ENCODE assay signal across 19 cellular contexts in the genomic region with DNA sequence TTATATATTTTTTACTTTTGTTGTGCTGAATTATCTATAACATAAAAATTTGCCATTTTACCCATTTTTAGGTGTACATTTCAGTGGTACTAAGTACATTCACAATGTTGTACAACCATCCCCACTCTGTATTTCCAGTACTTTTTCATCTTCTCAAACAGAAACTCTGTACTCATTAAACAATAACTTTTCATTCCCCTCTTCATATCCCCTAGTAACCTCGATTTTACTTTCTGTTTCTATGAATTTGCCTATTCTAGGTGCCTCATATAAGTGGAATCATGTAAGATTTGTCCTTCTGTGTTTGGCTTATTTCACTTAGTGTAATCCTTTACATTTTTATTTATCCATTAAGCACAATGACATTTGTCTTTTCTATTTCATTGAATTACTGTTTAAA. TPM values are rescaled to one million over a fixed set of nuclear protein-coding genes. Genes with fewer than 3 reads are reported as not detected.
A peak's percentile ranks its signal among the peaks of the same experiment; 100 is the strongest.
DNase-seq lines count a peak whose midpoint lies in the region; ATAC-seq lines count a peak whose summit lies in the region.
"Had no signal": no experiment of that assay in that cellular context is flagged by ENCODE, and none has a peak within 500 bp of the region (broad histone marks: within the 10 kb centered on the region; RNA-seq: fewer than 3 reads in every experiment).

No MANE protein-coding gene starts in this region.

- H3K4me3 Mint-ChIP-seq in T-helper 17 cell, result no peak overlapping the region
- H3K4me3 Mint-ChIP-seq: activated naive CD8-positive, alpha-beta T cell treated with anti-CD3 and anti-CD28 coated beads, Interleukin-2, amount 50 U/mL, for 24 hours; endodermal cell; H9 had no signal

- no peaks in the 10 kb centered on the region for H3K9me3 ChIP-seq in T-helper 17 cell (ENCODE audit: control insufficient read depth, low read length, poor library complexity, severe bottlenecking)
- H3K9me3 ChIP-seq: psoas muscle, testis had no signal

- no peak overlapping the region for H3K27ac Mint-ChIP-seq in T-helper 17 cell
- H3K27ac Mint-ChIP-seq: activated naive CD8-positive, alpha-beta T cell treated with anti-CD3 and anti-CD28 coated beads, Interleukin-2, amount 50 U/mL, for 24 hours; endodermal cell; H9 had no signal

- peak; percentile 81 for ATAC-seq in GM18867 (IDR thresholded peaks at IDR 0.05; ENCODE audit: unreplicated experiment)
- peak; percentile 94 for ATAC-seq in GM21447 (IDR thresholded peaks at IDR 0.05; ENCODE audit: unreplicated experiment)
- peak; percentile 99 for ATAC-seq in HG02981 (IDR thresholded peaks at IDR 0.05; ENCODE audit: unreplicated experiment)
- peak; percentile 70 for ATAC-seq in HG03565 (IDR thresholded peaks at IDR 0.05; ENCODE audit: unreplicated experiment)
- ATAC-seq in T-helper 17 cell, result no peak
- no peak for ATAC-seq in left cardiac atrium
- ATAC-seq: activated naive CD8-positive, alpha-beta T cell treated with anti-CD3 and anti-CD28 coated beads, Interleukin-2, amount 50 U/mL, for 24 hours; psoas muscle had no signal

- H3K36me3 Mint-ChIP-seq in T-helper 17 cell (ENCODE audit: low read depth), result no peaks in the 10 kb centered on the region

- no peaks in the 10 kb centered on the region for H3K4me1 Mint-ChIP-seq in T-helper 17 cell
- H3K4me1 Mint-ChIP-seq: activated naive CD8-positive, alpha-beta T cell treated with anti-CD3 and anti-CD28 coated beads, Interleukin-2, amount 50 U/mL, for 24 hours; endodermal cell; H9 had no signal

- intact Hi-C loops in left cardiac atrium (cut with DNase I), result no loop called here

- DNase-seq in T-helper 17 cell (no peak), left cardiac atrium (no peak)
- no peak for DNase-seq in stimulated activated naive CD4-positive, alpha-beta T cell (lab: John Stamatoyannopoulos, UW)
- no peak for DNase-seq in activated CD4-positive, alpha-beta T cell treated with anti-CD3 and anti-CD28 coated beads, Interleukin-2, amount 50 U/mL, for 1 hour
- DNase-seq: activated CD4-positive, alpha-beta T cell treated with anti-CD3 and anti-CD28 coated beads for 4 hours; activated naive CD8-positive, alpha-beta T cell treated with anti-CD3 and anti-CD28 coated beads, Interleukin-2, amount 50 U/mL, for 24 hours; AML-193; endodermal cell; H9; NCI-H187 treated with DMSO at 0.1 percent for 48 hours; NCI-H69; psoas muscle; testis had no signal

- H3K27me3 Mint-ChIP-seq in T-helper 17 cell, result peaks cover 14% of the 10 kb centered on the region

RNA-seq across cellular contexts. Expression of a gene that starts 51.3 kb away (rescaled TPM):
- total RNA-seq in T-helper 17 cell, result not detected
- total RNA-seq in left cardiac atrium, result not detected
- total RNA-seq: endodermal cell; H9; MCF 10A; T-helper 2 cell treated with Interferon-gamma antibody and Interleukin-4, amounts not matched to agents 100 ng/mL and 5 ng/mL, for 36 hours had no signal

Comparison
In these comparisons a context has a peak if more than half of its experiments do, and no peak if none do; other contexts are left out.
1. ATAC-seq: peak in GM18867 (single experiment), GM21447 (single experiment), HG02981 (single experiment) and HG03565 (single experiment); none in T-helper 17 cell (single experiment) and left cardiac atrium (0 of 2).